1 cellular context compared by ENCODE assay signal in the genomic region with DNA sequence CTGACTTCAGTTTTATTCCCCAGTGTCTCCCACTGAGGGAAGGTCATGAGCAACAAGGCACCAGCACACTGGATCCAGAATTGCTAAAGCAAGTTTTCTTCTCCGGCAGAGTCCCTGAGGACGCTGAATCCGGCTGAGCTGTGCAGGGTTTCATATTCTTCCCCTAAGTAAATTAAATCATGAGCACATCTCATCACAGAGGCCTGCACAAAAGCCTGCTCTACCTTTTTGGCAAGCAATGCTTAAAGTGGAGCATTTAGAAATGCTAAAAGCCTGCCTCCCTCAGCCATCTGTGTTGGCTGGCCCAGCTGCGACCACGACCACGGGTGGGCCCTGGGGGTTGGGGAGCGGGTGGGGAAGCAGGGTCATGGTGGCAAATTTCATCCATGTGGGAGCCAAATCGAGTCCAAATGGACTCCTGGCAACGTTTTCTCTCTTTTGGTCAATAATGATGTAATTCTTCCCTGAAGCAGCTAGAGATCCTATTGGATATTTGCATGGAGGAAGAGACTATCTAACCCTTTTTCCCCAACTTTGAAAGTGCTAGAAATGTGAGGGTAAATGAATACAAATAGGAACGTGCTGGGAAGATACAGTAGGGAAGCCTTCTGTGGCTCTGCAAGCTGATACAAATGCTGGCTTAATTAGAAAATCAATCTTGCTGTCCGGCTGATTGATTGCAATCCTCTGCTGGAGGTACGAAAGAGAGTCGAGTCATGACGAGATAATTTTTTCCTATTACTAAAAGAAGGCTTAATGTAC.
TF ChIP-seq lines count a peak whose summit lies in the region.

No MANE protein-coding gene starts in this region.

TF ChIP-seq in WTC11, 78 proteins besides CTCF, POLR2A, EP300 and RAD21 (continued from another document):
- TF ChIP-seq ZNF138 (CRISPR knock-in tag; conservative IDR thresholded peaks at IDR 0.05) = no peak
- no peak for TF ChIP-seq CREM (CRISPR knock-in tag; IDR thresholded peaks at IDR 0.05)
- no peak for TF ChIP-seq ARID4B (CRISPR knock-in tag; IDR thresholded peaks at IDR 0.05; ENCODE audit: borderline replicate concordance)
- TF ChIP-seq, protein P1, sequence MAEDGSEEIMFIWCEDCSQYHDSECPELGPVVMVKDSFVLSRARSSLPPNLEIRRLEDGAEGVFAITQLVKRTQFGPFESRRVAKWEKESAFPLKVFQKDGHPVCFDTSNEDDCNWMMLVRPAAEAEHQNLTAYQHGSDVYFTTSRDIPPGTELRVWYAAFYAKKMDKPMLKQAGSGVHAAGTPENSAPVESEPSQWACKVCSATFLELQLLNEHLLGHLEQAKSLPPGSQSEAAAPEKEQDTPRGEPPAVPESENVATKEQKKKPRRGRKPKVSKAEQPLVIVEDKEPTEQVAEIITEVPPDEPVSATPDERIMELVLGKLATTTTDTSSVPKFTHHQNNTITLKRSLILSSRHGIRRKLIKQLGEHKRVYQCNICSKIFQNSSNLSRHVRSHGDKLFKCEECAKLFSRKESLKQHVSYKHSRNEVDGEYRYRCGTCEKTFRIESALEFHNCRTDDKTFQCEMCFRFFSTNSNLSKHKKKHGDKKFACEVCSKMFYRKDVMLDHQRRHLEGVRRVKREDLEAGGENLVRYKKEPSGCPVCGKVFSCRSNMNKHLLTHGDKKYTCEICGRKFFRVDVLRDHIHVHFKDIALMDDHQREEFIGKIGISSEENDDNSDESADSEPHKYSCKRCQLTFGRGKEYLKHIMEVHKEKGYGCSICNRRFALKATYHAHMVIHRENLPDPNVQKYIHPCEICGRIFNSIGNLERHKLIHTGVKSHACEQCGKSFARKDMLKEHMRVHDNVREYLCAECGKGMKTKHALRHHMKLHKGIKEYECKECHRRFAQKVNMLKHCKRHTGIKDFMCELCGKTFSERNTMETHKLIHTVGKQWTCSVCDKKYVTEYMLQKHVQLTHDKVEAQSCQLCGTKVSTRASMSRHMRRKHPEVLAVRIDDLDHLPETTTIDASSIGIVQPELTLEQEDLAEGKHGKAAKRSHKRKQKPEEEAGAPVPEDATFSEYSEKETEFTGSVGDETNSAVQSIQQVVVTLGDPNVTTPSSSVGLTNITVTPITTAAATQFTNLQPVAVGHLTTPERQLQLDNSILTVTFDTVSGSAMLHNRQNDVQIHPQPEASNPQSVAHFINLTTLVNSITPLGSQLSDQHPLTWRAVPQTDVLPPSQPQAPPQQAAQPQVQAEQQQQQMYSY (CRISPR knock-in tag; IDR thresholded peaks at IDR 0.05) = no peak
- no peak for TF ChIP-seq ZNF532 (CRISPR knock-in tag; IDR thresholded peaks at IDR 0.05; ENCODE audit: borderline replicate concordance)
